14 cellular contexts compared by ENCODE assay signal in the genomic region with DNA sequence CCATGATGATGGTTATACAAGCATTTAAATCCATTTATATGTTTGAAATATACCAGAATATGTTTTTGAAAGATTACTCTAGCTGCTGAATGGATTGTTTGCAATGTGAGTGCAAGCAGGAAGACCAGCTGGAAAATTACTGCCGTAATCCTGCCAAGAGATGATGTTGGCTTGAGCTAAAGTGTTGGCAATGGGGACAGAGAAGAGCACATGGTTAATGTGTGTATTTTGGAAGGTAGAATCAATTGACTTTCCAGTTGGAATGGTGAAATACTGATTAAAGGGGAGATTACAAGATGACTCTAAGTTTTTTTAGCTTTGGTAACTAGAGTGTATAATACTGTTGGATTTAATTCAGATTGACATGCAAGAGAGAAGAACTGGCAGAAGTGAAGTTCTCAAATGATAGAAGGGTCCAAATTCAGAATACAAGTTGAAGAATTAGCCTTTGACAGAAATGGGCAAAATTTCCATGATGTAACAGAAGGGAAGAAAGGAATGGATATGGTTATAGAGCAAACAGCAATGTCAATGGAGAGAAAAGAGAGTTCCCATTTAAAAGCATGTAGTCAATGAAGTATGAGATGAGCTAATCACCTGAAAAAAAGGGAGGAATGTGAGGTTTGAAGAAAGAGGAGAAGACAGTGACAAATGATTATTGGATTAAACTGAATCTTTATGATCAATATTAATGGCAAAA.
DNase-seq lines count a peak whose midpoint lies in the region; ATAC-seq and TF ChIP-seq lines count a peak whose summit lies in the region.
"Had no signal": no experiment of that assay in that cellular context is flagged by ENCODE, and none has a peak within 500 bp of the region (broad histone marks: within the 10 kb centered on the region; RNA-seq: fewer than 3 reads in every experiment).

No MANE protein-coding gene starts in this region.

- dilution Hi-C loops in mammary epithelial cell (cut with HindIII; ENCODE audit: low sequenced_read_pairs) = no loop called here

- DNase-seq in Right ventricle myocardium superior (no peak), cardiac septum (ENCODE audit: low spot score) (no peak), right cardiac atrium (peak in 1 of 3 donors; percentile 44), superior temporal gyrus (ENCODE audit: extremely low spot score) (peak; percentile 37), mammary epithelial cell (no peak), omental fat pad (ENCODE audit: low spot score) (no peak), NCI-H2196 (lab: John Stamatoyannopoulos, UW; ENCODE audit: unreplicated experiment) (no peak)
- DNase-seq: GM23248, NCI-H1048, NCI-H2107, NCI-H748 treated with DMSO at 0.1 percent for 48 hours had no signal

- TF ChIP-seq CTCF in VCaP (conservative IDR thresholded peaks at IDR 0.05) (no peak), mammary epithelial cell (conservative IDR thresholded peaks at IDR 0.05 in 1 of 2, IDR thresholded peaks at IDR 0.05 in 1 of 2; ENCODE audit: extremely low read depth in 1 of 2, insufficient read depth in 1 of 2, low read depth in 1 of 2, low read length in 2 of 2) (no peak), omental fat pad (IDR thresholded peaks at IDR 0.05) (no peak)

- WGBS in right cardiac atrium = 40% methylated on average over 1 of the region's 1 CpG
- 0% methylated on average over 1 of the region's 1 CpG for WGBS in mammary epithelial cell (ENCODE audit: low coverage, missing lambda C conversion rate)

- H3K9me3 ChIP-seq in right cardiac atrium (ENCODE audit: control insufficient read depth, low read length) = no peaks in the 10 kb centered on the region
- no peaks in the 10 kb centered on the region for H3K9me3 ChIP-seq in mammary epithelial cell (replicated peaks; ENCODE audit: insufficient read depth, low read length)

- no peaks in the 10 kb centered on the region for H3K79me2 ChIP-seq in mammary epithelial cell (ENCODE audit: insufficient read depth, low read length)

- no TSS peak for BruUV-seq in mammary epithelial cell (replicated peaks; lab: Mats Ljungman, UMichigan)

- intact Hi-C loops in Right ventricle myocardium superior (cut with DNase I) = no loop called here
- intact Hi-C loops in cardiac septum (cut with DNase I) = no loop called here
- intact Hi-C loops in right cardiac atrium (cut with DNase I) = no loop called here
- intact Hi-C loops in mammary epithelial cell (cut with micrococcal nuclease) = no loop called here

- CTCF ChIA-PET in mammary epithelial cell (lab: Charles Lee; ENCODE audit: low non-redundant PET) = no interaction called here

- H2AFZ ChIP-seq in mammary epithelial cell (ENCODE audit: low read depth, low read length) = no peak overlapping the region
- H2AFZ ChIP-seq: GM23248 had no signal

- H3K36me3 ChIP-seq in mammary epithelial cell (ENCODE audit: insufficient read depth, low read length) = no peaks in the 10 kb centered on the region

- ATAC-seq in Right ventricle myocardium superior (ENCODE audit: poor library complexity) (peak; percentile 85), right cardiac atrium (peak; percentile 35 to 79), omental fat pad (ENCODE audit: low FRiP score) (no peak)
- ATAC-seq: K562 had no signal

- in situ Hi-C loops in mammary epithelial cell (cut with MboI; ENCODE audit: low sequenced_read_pairs in 2 of 2) = no loop called here

- H3K27ac ChIP-seq in VCaP (peak overlapping the region; percentile 45), right cardiac atrium (ENCODE audit: low read length) (no peak overlapping the region), mammary epithelial cell (ENCODE audit: insufficient read depth, low read depth, low read length) (no peak overlapping the region)
- H3K27ac ChIP-seq: GM23248, HL-60 had no signal

- H3K4me1 ChIP-seq in right cardiac atrium (ENCODE audit: control insufficient read depth, insufficient read depth, low read length) (no peaks in the 10 kb centered on the region), mammary epithelial cell (ENCODE audit: insufficient read depth, low read length) (no peaks in the 10 kb centered on the region)

- no peak overlapping the region for H3K9ac ChIP-seq in mammary epithelial cell (ENCODE audit: insufficient read depth, low read length)
- H3K9ac ChIP-seq: GM23248 had no signal

- H3K27me3 ChIP-seq in right cardiac atrium (ENCODE audit: control insufficient read depth, insufficient read depth) (no peaks in the 10 kb centered on the region), mammary epithelial cell (ENCODE audit: insufficient read depth, low read length) (peaks cover 3% of the 10 kb centered on the region)

- H3K4me3 ChIP-seq in right cardiac atrium (ENCODE audit: low read length) (no peak overlapping the region), mammary epithelial cell (replicated peaks in 1 of 3; ENCODE audit: insufficient read depth in 1 of 3, low read depth in 2 of 3, low read length in 3 of 3) (no peak overlapping the region)
- H3K4me3 ChIP-seq: GM23248, K562 had no signal

- no peaks in the 10 kb centered on the region for H4K20me1 ChIP-seq in mammary epithelial cell (ENCODE audit: insufficient read depth, low read length)

- H3K4me2 ChIP-seq in mammary epithelial cell (ENCODE audit: insufficient read depth, low read depth, low read length) = no peak overlapping the region
